In the genomic region with DNA sequence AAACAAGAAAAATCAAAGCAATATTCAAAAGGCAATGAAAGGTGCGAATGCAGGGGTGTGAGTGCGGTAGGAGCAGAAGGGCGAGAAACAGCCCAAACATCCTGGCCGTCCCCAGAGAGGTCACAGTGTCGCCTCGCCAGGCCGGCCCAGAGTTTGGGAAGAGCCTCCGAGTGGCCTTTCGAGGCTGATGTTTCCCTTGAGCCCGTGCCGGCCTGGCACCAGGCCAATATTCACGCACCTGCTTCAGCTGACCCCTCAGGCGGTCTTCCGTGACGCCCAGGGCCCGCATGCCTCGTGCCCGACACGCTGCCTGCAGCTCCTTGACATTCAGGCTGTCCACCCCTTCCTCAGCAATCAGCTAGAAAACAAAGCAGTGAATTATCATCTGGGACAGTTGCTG, we compare ENCODE assay signal across 19 cellular contexts. TPM values are rescaled to one million over a fixed set of nuclear protein-coding genes. Genes with fewer than 3 reads are reported as not detected.
DNase-seq lines count a peak whose midpoint lies in the region; ATAC-seq, FAIRE-seq and TF ChIP-seq lines count a peak whose summit lies in the region.
"Had no signal": no experiment of that assay in that cellular context is flagged by ENCODE, and none has a peak within 500 bp of the region (broad histone marks: within the 10 kb centered on the region; RNA-seq: fewer than 3 reads in every experiment).

No MANE protein-coding gene starts in this region.

- DNase-seq in left ventricle myocardium superior (peak; percentile 24), cardiac septum (ENCODE audit: low spot score) (no peak), RWPE1 (ENCODE audit: low spot score) (no peak), epidermal melanocyte (ENCODE audit: insufficient read length, low spot score) (peak; percentile 10), urothelium cell line (ENCODE audit: low spot score) (no peak), NCI-H1694 (lab: John Stamatoyannopoulos, UW) (no peak)
- DNase-seq: AML-193; CD4-positive, alpha-beta memory T cell; DMS153; DMS79; GDM1; GM23248; IMR-90 had no signal

- ATAC-seq in left ventricle myocardium superior (peak; percentile 18), HG03565 (IDR thresholded peaks at IDR 0.05; ENCODE audit: unreplicated experiment) (no peak)

- CTCF ChIA-PET in RWPE1 (lab: Yijun Ruan, JAX): no interaction called here

- POLR2A ChIA-PET in RWPE1 (lab: Yijun Ruan, JAX; ENCODE audit: low non-redundant PET): no interaction called here

- TF ChIP-seq CTCF in RWPE1 (conservative IDR thresholded peaks at IDR 0.05; ENCODE audit: low read depth): no peak

- intact Hi-C loops in left ventricle myocardium superior (cut with micrococcal nuclease) (no loop called here), cardiac septum (cut with DNase I) (no loop called here)

- H3K27ac ChIP-seq in RWPE1: peak overlapping the region; percentile 9
- H3K27ac ChIP-seq: C4-2B, GM23248 had no signal

- no peak for FAIRE-seq in urothelium cell line (lab: Jason Lieb, UNC)
- FAIRE-seq: A204.1, GM12892, GM18507, HTR-8/SVneo had no signal

RNA-seq across cellular contexts. Expression of a gene that starts 30.6 kb away (rescaled TPM):
- total RNA-seq in left ventricle myocardium superior (46.2 TPM), cardiac septum (37.8 TPM)

RNA-seq across cellular contexts. Expression of a gene that starts 32.2 kb away (rescaled TPM):
- total RNA-seq in left ventricle myocardium superior (1.7 TPM), cardiac septum (4.7 TPM)

RNA-seq across cellular contexts. Expression of a gene that starts 45.9 kb away (rescaled TPM):
- total RNA-seq in left ventricle myocardium superior (45.3 TPM), cardiac septum (60.4 TPM)

Comparison
In these comparisons a context has a peak if more than half of its experiments do, and no peak if none do; other contexts are left out.
1. DNase-seq: peak in left ventricle myocardium superior (single experiment) and epidermal melanocyte (single experiment); none in cardiac septum (single experiment), RWPE1 (single experiment), urothelium cell line (single experiment) and NCI-H1694 (single experiment).